In genomic region chr2:74178211-74179062, GRCh38 we compare ENCODE assay signal across 8 cellular contexts. TPM values are rescaled to one million over a fixed set of nuclear protein-coding genes. Genes with fewer than 3 reads are reported as not detected.
DNase-seq lines count a peak whose midpoint lies in the region; ATAC-seq and TF ChIP-seq lines count a peak whose summit lies in the region.

Gene MOB1A, minus strand, starts transcription at chr2:74178879. Its CDS starts 205 bp downstream, at chr2:74178674.

- peak within 1 kb of the TSS; percentile 94 to 99 (median 95) for H3K27ac Mint-ChIP-seq in CD8-positive, alpha-beta memory T cell

- peaks cover 37% of the 10 kb centered on the region for H3K4me1 ChIP-seq in CD8-positive, alpha-beta memory T cell (ENCODE audit: insufficient read depth, low read length)
- peaks cover 6 to 7% of the 10 kb centered on the region in 2 donors for H3K4me1 ChIP-seq in lung (ENCODE audit: control insufficient read depth in 2 of 2, insufficient read depth in 2 of 2, low read length in 2 of 2)

- peak; percentile 97 to 98 (median 98) for DNase-seq in CD8-positive, alpha-beta memory T cell
- peak; percentile 89 for DNase-seq in HS-5 (ENCODE audit: low read depth)
- DNase-seq in NK-92 treated with Interleukin-12 subunit alpha and Interleukin-12 subunit beta, amount 100 ng/mL, for 24 hours (lab: John Stamatoyannopoulos, UW), result peak; percentile 98
- DNase-seq in activated CD8-positive, alpha-beta memory T cell treated with anti-CD3 and anti-CD28 coated beads for 24 hours, result peak; percentile 99
- DNase-seq in effector CD4-positive, alpha-beta T cell, result peak; percentile 97
- peak; percentile 99 for DNase-seq in lung (ENCODE audit: low spot score)
- peak; percentile 94 to 95 (median 95) for DNase-seq in stimulated activated CD4-positive, alpha-beta T cell treated with anti-CD3 and anti-CD28 coated beads, TNF-alpha, amount 100 ng/mL, for 4 hours (ENCODE audit: low read depth in 3 of 3)

- H3K4me3 Mint-ChIP-seq in CD8-positive, alpha-beta memory T cell, result peak within 1 kb of the TSS; percentile 89 to 99 (median 93)

- peak within 1 kb of the TSS; percentile 88 for H3K4me3 ChIP-seq in CD8-positive, alpha-beta memory T cell (ENCODE audit: low read length)
- peak within 1 kb of the TSS; percentile 73 for H3K4me3 ChIP-seq in lung

- H3K36me3 Mint-ChIP-seq in CD8-positive, alpha-beta memory T cell, result peaks cover 0 to 20% (median 6%) of the 10 kb centered on the region in 3 donors

- POLR2A ChIA-PET in CD8-positive, alpha-beta memory T cell (lab: Charles Lee), result interaction anchor here (0.5 to 3.0 kb wide), 19 partner anchors 12 to 441 kb away, joined by 3 to 84 read pairs (median 6); partner anchors contain the start of genes AUP1, BOLA3, HTRA2 and MTHFD2

- ATAC-seq in GM19468 (IDR thresholded peaks at IDR 0.05; ENCODE audit: extremely low read depth, unreplicated experiment) (peak; percentile 80), lung (ENCODE audit: insufficient read depth, low FRiP score) (peak; percentile 96)

- H3K9me3 Mint-ChIP-seq in CD8-positive, alpha-beta memory T cell, result no peaks in the 10 kb centered on the region

- peaks cover 4% of the 10 kb centered on the region for H3K36me3 ChIP-seq in CD8-positive, alpha-beta memory T cell (ENCODE audit: insufficient read depth, low read length)
- H3K36me3 ChIP-seq in lung (ENCODE audit: control insufficient read depth in 2 of 2, insufficient read depth in 2 of 2, low read length in 2 of 2), result no peaks in the 10 kb centered on the region

- no peaks in the 10 kb centered on the region for H3K9me3 ChIP-seq in CD8-positive, alpha-beta memory T cell (ENCODE audit: low read length)
- no peaks in the 10 kb centered on the region for H3K9me3 ChIP-seq in lung (ENCODE audit: control insufficient read depth in 2 of 2, insufficient read depth in 1 of 2, low read length in 1 of 2)

- TF ChIP-seq CTCF in lung (IDR thresholded peaks at IDR 0.05; ENCODE audit: control extremely low read depth, extremely low read depth), result no peak

- WGBS in lung, 2 donors, result 0% methylated on average over 81 to 84 of the region's 84 CpGs

- CTCF ChIA-PET in CD8-positive, alpha-beta memory T cell (lab: Charles Lee), result interaction anchor here (0.8 to 5.0 kb wide), 23 partner anchors 9 to 946 kb away, joined by 3 to 59 read pairs (median 4); partner anchors contain the start of genes BOLA3, HTRA2, MTHFD2 and PRADC1

- peaks cover 28 to 47% (median 46%) of the 10 kb centered on the region in 3 donors for H3K4me1 Mint-ChIP-seq in CD8-positive, alpha-beta memory T cell

- no peaks in the 10 kb centered on the region for H3K27me3 Mint-ChIP-seq in CD8-positive, alpha-beta memory T cell

- peak within 1 kb of the TSS; percentile 91 for H3K27ac ChIP-seq in CD8-positive, alpha-beta memory T cell (ENCODE audit: low read depth, low read length)
- peak within 1 kb of the TSS; percentile 92 for H3K27ac ChIP-seq in lung (ENCODE audit: low read depth in 1 of 2, low read length in 1 of 2)

- no peaks in the 10 kb centered on the region for H3K27me3 ChIP-seq in CD8-positive, alpha-beta memory T cell (ENCODE audit: insufficient read depth, low read length, poor library complexity, severe bottlenecking)
- no peaks in the 10 kb centered on the region for H3K27me3 ChIP-seq in lung (ENCODE audit: control insufficient read depth, insufficient read depth)

RNA-seq across cellular contexts. Expression of gene MOB1A, which starts in this region (rescaled TPM):
- 100 to 1,000 TPM; 177 to 185 TPM for total RNA-seq in CD8-positive, alpha-beta memory T cell
- polyA plus RNA-seq in CD8-positive, alpha-beta memory T cell, result 161 TPM
- 100 to 1,000 TPM in 1 of 2 donors, 10 to 100 TPM in 1; 88.4 to 117 TPM for total RNA-seq in lung
- polyA plus RNA-seq in lung, result 10 to 100 TPM; 33.4 to 73.8 TPM

Comparison
In these comparisons a context has a peak if more than half of its experiments do, and no peak if none do; other contexts are left out.
1. Peak in every context shown above with its lines: DNase-seq, ATAC-seq, H3K4me3 ChIP-seq and H3K27ac ChIP-seq.